Comparison of ENCODE assay signal across 8 cellular contexts in the genomic region with DNA sequence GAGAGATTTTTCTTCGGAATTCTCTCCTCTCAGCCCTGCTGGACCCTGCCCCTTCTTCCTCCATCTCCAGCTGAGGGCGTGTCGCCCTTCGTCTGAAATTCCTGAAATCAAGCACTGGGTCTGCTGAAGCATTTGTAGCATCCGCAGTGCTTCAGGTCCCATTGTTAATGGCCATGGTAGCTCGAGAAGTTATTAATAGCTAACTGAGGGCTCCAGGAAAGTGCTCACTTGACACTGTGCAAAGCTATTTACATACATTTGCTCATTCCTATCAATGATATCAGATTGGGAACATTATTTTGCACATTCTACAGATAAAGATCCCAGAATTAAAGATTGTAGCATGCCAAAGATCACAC. TPM values are rescaled to one million over a fixed set of nuclear protein-coding genes. Genes with fewer than 3 reads are reported as not detected.
DNase-seq lines count a peak whose midpoint lies in the region; ATAC-seq, FAIRE-seq and TF ChIP-seq lines count a peak whose summit lies in the region.

No MANE protein-coding gene starts in this region.

- 0 to 1% methylated on average over 6 of the region's 6 CpGs for WGBS in heart right ventricle, 2 donors

- TF ChIP-seq POLR2A in GM12891 (IDR thresholded peaks at IDR 0.05; ENCODE audit: low read depth, low read length) (no peak), gastrocnemius medialis (IDR thresholded peaks at IDR 0.05) (no peak)

- peak; percentile 35 for FAIRE-seq in GM12891 (lab: Jason Lieb, UNC)

- H3K4me3 ChIP-seq in heart right ventricle (peak overlapping the region; percentile 71 to 95 (median 86)), gastrocnemius medialis (peak overlapping the region; percentile 78 to 96 (median 83))

- intact Hi-C loops in heart right ventricle (cut with DNase I), result loop anchor here in 2 of 10 donors (10.0 kb wide), 2 partner anchors 74 to 804 kb away; partner anchors contain the start of gene P4HA1 (in 1 of the 2)
- intact Hi-C loops in gastrocnemius medialis (cut with DNase I; ENCODE audit: low total_unique reads), result loop anchor here (1.0 to 5.0 kb wide), 4 partner anchors 36 to 476 kb away; partner anchors contain the start of genes MCU, MRPS16 and P4HA1
- intact Hi-C loops in posterior vena cava (cut with DNase I), result no loop called here

- H3K27ac ChIP-seq in VCaP (peak overlapping the region; percentile 89), heart right ventricle (peak overlapping the region; percentile 87 to 98 (median 94)), gastrocnemius medialis (peak overlapping the region; percentile 93 to 97 (median 94))

- H3K36me3 ChIP-seq in heart right ventricle (peaks cover 0 to 22% (median 4%) of the 10 kb centered on the region in 9 donors), gastrocnemius medialis (peaks cover 0 to 3% of the 10 kb centered on the region in 2 donors)

- TF ChIP-seq CTCF in VCaP (conservative IDR thresholded peaks at IDR 0.05) (no peak), heart right ventricle (IDR thresholded peaks at IDR 0.05) (no peak), gastrocnemius medialis (IDR thresholded peaks at IDR 0.05 in 4 of 5, conservative IDR thresholded peaks at IDR 0.05 in 1 of 5) (no peak)

- H3K27me3 ChIP-seq in heart right ventricle (no peaks in the 10 kb centered on the region), gastrocnemius medialis (no peaks in the 10 kb centered on the region)

- H3K9me3 ChIP-seq in heart right ventricle, result no peaks in the 10 kb centered on the region
- no peaks in the 10 kb centered on the region for H3K9me3 ChIP-seq in gastrocnemius medialis

- in situ Hi-C loops in gastrocnemius medialis (cut with MboI; ENCODE audit: low sequenced_read_pairs in 4 of 4), result loop anchor here (10.0 to 25.0 kb wide), 3 partner anchors 74 to 806 kb away; partner anchors contain the start of genes DNAJB12 (in 4 of the 4) and P4HA1 (in 2 of the 4)

- H3K4me1 ChIP-seq in heart right ventricle (peaks cover 0 to 46% (median 37%) of the 10 kb centered on the region in 9 donors), gastrocnemius medialis (peaks cover 26 to 31% of the 10 kb centered on the region in 2 donors)

- DNase-seq in GM12891 (ENCODE audit: insufficient read length, low spot score) (peak; percentile 29), heart right ventricle (no peak), gastrocnemius medialis (no peak), NCI-H2107 (lab: John Stamatoyannopoulos, UW) (no peak), posterior vena cava (ENCODE audit: low spot score) (no peak), cerebellum (ENCODE audit: low spot score) (no peak)

- ATAC-seq in HG02610 (IDR thresholded peaks at IDR 0.05; ENCODE audit: unreplicated experiment), result peak; percentile 18
- peak in 6 of 8 donors; percentile 15 to 49 (median 26) for ATAC-seq in heart right ventricle
- ATAC-seq in gastrocnemius medialis, result peak in 1 of 2 donors; percentile 21

TF ChIP-seq in GM12891, 5 proteins besides CTCF, POLR2A, EP300 and RAD21:
- TF ChIP-seq TAF1 (IDR thresholded peaks at IDR 0.05; ENCODE audit: low read depth, low read length), result no peak
- no peak for TF ChIP-seq POLR2AphosphoS5 (IDR thresholded peaks at IDR 0.05; ENCODE audit: low read depth, low read length)
- TF ChIP-seq POU2F2 (IDR thresholded peaks at IDR 0.05; ENCODE audit: low read depth, low read length), result no peak
- no peak for TF ChIP-seq PAX5 (IDR thresholded peaks at IDR 0.05; ENCODE audit: insufficient read depth, low read length, severe bottlenecking)
- no peak for TF ChIP-seq SPI1 (IDR thresholded peaks at IDR 0.05; ENCODE audit: low read depth, low read length)

RNA-seq across cellular contexts. Expression of gene FAM149B1, which starts 0.5 kb away (rescaled TPM):
- 8.9 TPM for polyA plus RNA-seq in GM12891 (2012; ENCODE audit: low read depth, missing spikeins)
- total RNA-seq in heart right ventricle (10 to 100 TPM; 12.2 to 19.7 (median 16.7) TPM), gastrocnemius medialis (1 to 10 TPM; 2.2 to 6.9 (median 5.6) TPM), posterior vena cava (10 to 100 TPM; 18.7 to 21.2 TPM), cerebellum (25.9 TPM)
- polyA plus RNA-seq in heart right ventricle, result 10 to 100 TPM in 1 of 2 donors, 1 to 10 TPM in 1; 8.0 to 27.0 TPM

RNA-seq across cellular contexts. Expression of gene ECD, which starts 0.7 kb away (rescaled TPM):
- 27.2 TPM for polyA plus RNA-seq in GM12891 (2012; ENCODE audit: low read depth, missing spikeins)
- total RNA-seq in heart right ventricle (10 to 100 TPM; 14.0 to 22.9 (median 19.0) TPM), gastrocnemius medialis (10 to 100 TPM; 11.0 to 22.8 (median 18.6) TPM), posterior vena cava (10 to 100 TPM; 22.0 to 23.3 TPM), cerebellum (25.7 TPM)
- 1 to 10 TPM; 5.8 to 7.0 TPM for polyA plus RNA-seq in heart right ventricle

RNA-seq across cellular contexts. Expression of gene NUDT13, which starts 58.2 kb away (rescaled TPM):
- 2.8 TPM for polyA plus RNA-seq in GM12891 (2012; ENCODE audit: low read depth, missing spikeins)
- total RNA-seq in heart right ventricle (1 to 10 TPM; 1.8 to 5.2 (median 4.0) TPM), gastrocnemius medialis (1 to 10 TPM; 1.7 to 5.3 (median 2.0) TPM), posterior vena cava (1 to 10 TPM; 2.0 to 2.1 TPM), cerebellum (1.00 TPM)
- polyA plus RNA-seq in heart right ventricle, result 10 to 100 TPM in 1 of 2 donors, 1 to 10 TPM in 1; 1.4 to 11.0 TPM
